Comparison of ENCODE assay signal across 18 cellular contexts in the genomic region with DNA sequence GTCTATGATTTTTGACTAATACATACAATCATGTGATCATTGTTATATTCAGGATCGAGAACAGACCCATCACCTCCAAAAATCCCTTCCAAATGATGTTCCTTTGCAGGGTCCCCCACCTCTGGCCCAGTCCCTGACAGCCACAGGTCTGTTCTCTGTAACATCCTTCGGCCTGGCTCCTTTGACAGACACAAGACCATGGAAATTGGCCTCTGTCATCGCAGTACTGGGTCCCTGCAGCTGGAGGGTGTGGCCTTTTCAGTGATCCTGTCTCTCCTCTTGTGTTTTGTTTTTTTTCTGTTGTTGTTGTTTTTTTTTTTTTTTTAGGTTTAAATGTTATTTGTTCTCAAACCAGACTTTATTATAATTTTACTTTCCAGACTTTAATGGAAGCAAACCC. TPM values are rescaled to one million over a fixed set of nuclear protein-coding genes. Genes with fewer than 3 reads are reported as not detected.
A peak's percentile ranks its signal among the peaks of the same experiment; 100 is the strongest.
DNase-seq lines count a peak whose midpoint lies in the region; ATAC-seq, FAIRE-seq and TF ChIP-seq lines count a peak whose summit lies in the region.
"Had no signal": no experiment of that assay in that cellular context is flagged by ENCODE, and none has a peak within 500 bp of the region (broad histone marks: within the 10 kb centered on the region; RNA-seq: fewer than 3 reads in every experiment).

No MANE protein-coding gene starts in this region.

- DNase-seq in T-helper 2 cell treated with Interferon-gamma antibody and Interleukin-4, amounts not matched to agents 5 μg/mL and 100 μg/mL, for 36 hours (ENCODE audit: low spot score): no peak
- DNase-seq in T-helper 2 cell (no peak), NCI-H526 (lab: John Stamatoyannopoulos, UW) (peak; percentile 27 to 58), K562 (ENCODE audit: extremely low read depth in 1 of 4, low spot score in 3 of 4) (peak; percentile 38 to 56 (median 48)), sciatic nerve (ENCODE audit: low spot score) (peak; percentile 21), mesendoderm (no peak), pons (ENCODE audit: low spot score) (no peak)
- DNase-seq: activated gamma-delta T cell treated with Interleukin-2 at 50 U/mL for 16 hours; CD8-positive, alpha-beta memory T cell; cortex of kidney; EL; NCI-H1436 treated with DMSO at 0.1 percent for 48 hours; stomach; SW 1271 had no signal

- TF ChIP-seq CTCF in K562 (IDR thresholded peaks at IDR 0.05 in 2 of 3, conservative IDR thresholded peaks at IDR 0.05 in 1 of 3; ENCODE audit: insufficient read depth in 2 of 3, low read depth in 1 of 3, low read length in 3 of 3): no peak

- POLR2A ChIA-PET in K562 (lab: Yijun Ruan, JAX): interaction anchor here (0.8 kb wide), 1 partner anchor 23 kb away, joined by 4 read pairs; no protein-coding TSS in a partner anchor

- no peak overlapping the region for H3K56ac ChIP-seq in mesendoderm (ENCODE audit: low read length)

- no peak overlapping the region for H4K8ac ChIP-seq in mesendoderm (ENCODE audit: low read depth, low read length)

- no peak overlapping the region for H2BK120ac ChIP-seq in mesendoderm (ENCODE audit: low read depth, low read length)

- no peak overlapping the region for H2BK5ac ChIP-seq in mesendoderm (ENCODE audit: low read length)

- H4K5ac ChIP-seq in mesendoderm (ENCODE audit: low read length): no peak overlapping the region

- 0 out of 2 replicates have a peak, but pooled peaks cover 3% of the 10 kb centered on the region for H4K20me1 ChIP-seq in K562 (replicated peaks; ENCODE audit: control insufficient read depth, insufficient read depth, low read length)

- H3K27ac ChIP-seq in K562 (ENCODE audit: extremely low read depth, low read depth, low read length): no peak overlapping the region
- H3K27ac ChIP-seq in mesendoderm (ENCODE audit: low read depth, low read length): no peak overlapping the region
- H3K27ac ChIP-seq: stomach had no signal

- H3K4ac ChIP-seq in mesendoderm (ENCODE audit: low read depth, low read length): no peak overlapping the region

- TF ChIP-seq RAD21 in K562 (CRISPR knock-in tag; conservative IDR thresholded peaks at IDR 0.05 in 1 of 2, IDR thresholded peaks at IDR 0.05 in 1 of 2): no peak

- no peak overlapping the region for H2BK15ac ChIP-seq in mesendoderm (replicated peaks; ENCODE audit: low read depth)

- H3K4me1 ChIP-seq in K562 (replicated peaks in 1 of 2; ENCODE audit: control insufficient read depth in 2 of 2, insufficient read depth in 2 of 2, low read length in 2 of 2) (peaks cover 13 to 22% of the 10 kb centered on the region in 2 experiments), mesendoderm (ENCODE audit: control insufficient read depth, low read depth, low read length) (peaks cover 4% of the 10 kb centered on the region)

- H2AK5ac ChIP-seq in mesendoderm (ENCODE audit: low read length): no peak overlapping the region

- CTCF ChIA-PET in K562 (lab: Yijun Ruan, JAX; ENCODE audit: low intra/inter-chr PET ratio): no interaction called here

- H3K4me3 ChIP-seq in K562: no peak overlapping the region
- no peak overlapping the region for H3K4me3 ChIP-seq in mesendoderm (ENCODE audit: low read length)
- H3K4me3 ChIP-seq: lung, stomach had no signal

- H3K9me3 Mint-ChIP-seq in T-helper 2 cell treated with Interferon-gamma antibody and Interleukin-4, amounts not matched to agents 5 μg/mL and 100 μg/mL, for 36 hours: no peaks in the 10 kb centered on the region
- H3K9me3 Mint-ChIP-seq: CD8-positive, alpha-beta memory T cell; WTC11 had no signal

- H3K36me3 ChIP-seq in K562 (ENCODE audit: control insufficient read depth, insufficient read depth, low read length) (no peaks in the 10 kb centered on the region), mesendoderm (ENCODE audit: control insufficient read depth, insufficient read depth, low read length) (no peaks in the 10 kb centered on the region)
- H3K36me3 ChIP-seq: stomach had no signal

- no peak overlapping the region for H3K27ac Mint-ChIP-seq in T-helper 2 cell treated with Interferon-gamma antibody and Interleukin-4, amounts not matched to agents 5 μg/mL and 100 μg/mL, for 36 hours
- H3K27ac Mint-ChIP-seq: WTC11 had no signal

- no peaks in the 10 kb centered on the region for H3K9me3 ChIP-seq in K562 (replicated peaks; ENCODE audit: control insufficient read depth, insufficient read depth, low read depth, low read length)
- H3K9me3 ChIP-seq: stomach had no signal

- TF ChIP-seq EP300 in K562 (IDR thresholded peaks at IDR 0.05; ENCODE audit: low read length): no peak

- TF ChIP-seq POLR2A in K562 (conservative IDR thresholded peaks at IDR 0.05): no peak

- no peak overlapping the region for H2AFZ ChIP-seq in K562 (ENCODE audit: low read depth, low read length)

- H3K4me1 Mint-ChIP-seq in T-helper 2 cell treated with Interferon-gamma antibody and Interleukin-4, amounts not matched to agents 5 μg/mL and 100 μg/mL, for 36 hours (ENCODE audit: low read depth): peaks cover 5% of the 10 kb centered on the region

- ATAC-seq in K562 (peak; percentile 64), sciatic nerve (no peak), HG02798 (IDR thresholded peaks at IDR 0.05; ENCODE audit: poor library complexity, unreplicated experiment) (no peak)
- ATAC-seq: WTC11 had no signal

- no peaks in the 10 kb centered on the region for H3K36me3 Mint-ChIP-seq in T-helper 2 cell treated with Interferon-gamma antibody and Interleukin-4, amounts not matched to agents 5 μg/mL and 100 μg/mL, for 36 hours (ENCODE audit: low read depth)
- H3K36me3 Mint-ChIP-seq: CD8-positive, alpha-beta memory T cell; WTC11 had no signal

- in situ Hi-C loops in K562 (cut with MboI): no loop called here

- peak overlapping the region in 1 of 2 experiments; percentile 55; a peak in 1 of 4 replicates for H3K9ac ChIP-seq in K562 (ENCODE audit: insufficient read depth in 1 of 2, low read depth in 2 of 2, low read length in 2 of 2)
- H3K9ac ChIP-seq in mesendoderm (ENCODE audit: low read length): no peak overlapping the region

- WGBS in K562 (ENCODE audit: insufficient coverage, low coverage, missing lambda C conversion rate): 13% methylated on average over 3 of the region's 3 CpGs
- WGBS in mesendoderm (ENCODE audit: extremely low coverage, insufficient coverage, low lambda C conversion rate): no CpG with 5 or more reads among the region's 3 CpGs

- FAIRE-seq in K562 (lab: Jason Lieb, UNC): peak; percentile 19

- H3K27me3 ChIP-seq in K562 (ENCODE audit: control insufficient read depth in 2 of 2, insufficient read depth in 2 of 2, low read length in 2 of 2) (peaks cover 13 to 62% of the 10 kb centered on the region in 2 experiments; a peak in 4 of 5 replicates), mesendoderm (ENCODE audit: insufficient read depth, low read length, poor library complexity) (no peaks in the 10 kb centered on the region)

- H3K79me2 ChIP-seq in K562 (ENCODE audit: control insufficient read depth, insufficient read depth, low read length): no peaks in the 10 kb centered on the region
- no peaks in the 10 kb centered on the region for H3K79me2 ChIP-seq in mesendoderm (ENCODE audit: control insufficient read depth, insufficient read depth, low read length)

- no TSS peak for BruUV-seq in K562 (replicated peaks; lab: Mats Ljungman, UMichigan)

- H3K9me1 ChIP-seq in K562 (ENCODE audit: control insufficient read depth, insufficient read depth, low read length): peaks cover 3% of the 10 kb centered on the region

- H3K4me3 Mint-ChIP-seq in T-helper 2 cell treated with Interferon-gamma antibody and Interleukin-4, amounts not matched to agents 5 μg/mL and 100 μg/mL, for 36 hours: peak overlapping the region; percentile 56
- H3K4me3 Mint-ChIP-seq: WTC11 had no signal

- intact Hi-C loops in K562 (cut with micrococcal nuclease): no loop called here
- intact Hi-C loops in sciatic nerve (cut with DNase I): no loop called here

- H3K27me3 Mint-ChIP-seq in T-helper 2 cell treated with Interferon-gamma antibody and Interleukin-4, amounts not matched to agents 5 μg/mL and 100 μg/mL, for 36 hours (ENCODE audit: low read depth): peaks cover 12% of the 10 kb centered on the region

- H3K18ac ChIP-seq in mesendoderm (ENCODE audit: low read length): no peak overlapping the region

- no peaks in the 10 kb centered on the region for H3K79me1 ChIP-seq in mesendoderm (ENCODE audit: low read length)

- no peak overlapping the region for H3K23ac ChIP-seq in mesendoderm (ENCODE audit: low read length)

- H3K4me2 ChIP-seq in K562 (ENCODE audit: insufficient read depth, low read length): no peak overlapping the region
- H3K4me2 ChIP-seq in mesendoderm (ENCODE audit: low read length): no peak overlapping the region

TF ChIP-seq in K562, 482 proteins besides CTCF, POLR2A, EP300 and RAD21 (continues in another document):
- TF ChIP-seq MEF2D (tag; conservative IDR thresholded peaks at IDR 0.05; ENCODE audit: low read depth) (no peak), HNRNPLL (IDR thresholded peaks at IDR 0.05; ENCODE audit: low read depth, low read length, poor library complexity, severe bottlenecking) (no peak), NR2C1 (IDR thresholded peaks at IDR 0.05) (no peak), NR2C1 (tag; IDR thresholded peaks at IDR 0.05) (no peak), MEIS2 (IDR thresholded peaks at IDR 0.05; ENCODE audit: partially characterized antibody) (peak; percentile 32)

RNA-seq across cellular contexts. Expression of gene ANKRD33B, which starts 27.4 kb away (rescaled TPM):
- total RNA-seq in K562 (2011; cell fraction: chromatin; rRNA removed; ENCODE audit: low replicate concordance): 1.3 and 1.7 TPM in 2 replicates
- total RNA-seq in K562 (2011; cell fraction: nucleolus; rRNA removed): 1.5 and 1.6 TPM in 2 replicates
- 1.5 and 1.7 TPM in 2 replicates for total RNA-seq in K562 (2011; cell fraction: nucleoplasm; rRNA removed)
- 0.45 and 0.53 TPM in 2 replicates for total RNA-seq in K562 (2014; rRNA removed)
- total RNA-seq in K562 (2014; rRNA removed; fragmentation: Illumina TruSeq; extraction: Trizol): 0.38 and 0.40 TPM in 2 replicates
- 1.5 TPM in 2 replicates for total RNA-seq in K562 (2015; rRNA removed; fragmentation: Illumina TruSeq; extraction: Trizol)
- 1.3 and 1.7 TPM in 2 replicates for total RNA-seq in K562 (2021)
- polyA plus RNA-seq in K562 (2011; rRNA removed): 0.08 and 0.17 TPM in 2 replicates
- 0.15 and 0.21 TPM in 2 replicates for polyA plus RNA-seq in K562 (2011; cell fraction: cytosol; rRNA removed)
- polyA plus RNA-seq in K562 (2011; cell fraction: nucleus; rRNA removed): 0.24 and 0.44 TPM in 2 replicates
- 1.5 and 3.9 TPM in 2 replicates for polyA plus RNA-seq in K562 (2012)
- 0.43 and 0.54 TPM in 2 replicates for polyA plus RNA-seq in K562 (2014; fragmentation: Illumina TruSeq; extraction: Trizol)
- polyA plus RNA-seq in K562 (2014; fragmentation: Nextera tagmentation; extraction: Ambion mirVana): under 1 TPM; 0.10 to 0.17 TPM
- polyA plus RNA-seq in K562 (2014; rRNA removed): 0.16 and 0.33 TPM in 2 replicates
- polyA minus RNA-seq in K562 (2011; rRNA and poly(A)+ RNA removed): 0.36 and 0.67 TPM in 2 replicates
- 0.36 and 1.2 TPM in 2 replicates for polyA minus RNA-seq in K562 (2011; cell fraction: cytosol; rRNA and poly(A)+ RNA removed)
- polyA minus RNA-seq in K562 (2011; cell fraction: nucleus; rRNA and poly(A)+ RNA removed): 0.78 and 0.81 TPM in 2 replicates
- 22.6 TPM for total RNA-seq in sciatic nerve
- 4.1 TPM for polyA plus RNA-seq in mesendoderm (2013, experiment 1 of 2)
- polyA plus RNA-seq in mesendoderm (2013, experiment 2 of 2): 4.1 TPM
- polyA plus RNA-seq: neural cell had no signal

Comparison
In these comparisons a context has a peak if more than half of its experiments do, and no peak if none do; other contexts are left out.
1. DNase-seq: peak in NCI-H526 (2 of 2), K562 (4 of 4) and sciatic nerve (single experiment); none in T-helper 2 cell treated with Interferon-gamma antibody and Interleukin-4, amounts not matched to agents 5 μg/mL and 100 μg/mL, for 36 hours (single experiment), T-helper 2 cell (0 of 5), mesendoderm (single experiment) and pons (single experiment).